1 cellular context compared by ENCODE assay signal in the genomic region with DNA sequence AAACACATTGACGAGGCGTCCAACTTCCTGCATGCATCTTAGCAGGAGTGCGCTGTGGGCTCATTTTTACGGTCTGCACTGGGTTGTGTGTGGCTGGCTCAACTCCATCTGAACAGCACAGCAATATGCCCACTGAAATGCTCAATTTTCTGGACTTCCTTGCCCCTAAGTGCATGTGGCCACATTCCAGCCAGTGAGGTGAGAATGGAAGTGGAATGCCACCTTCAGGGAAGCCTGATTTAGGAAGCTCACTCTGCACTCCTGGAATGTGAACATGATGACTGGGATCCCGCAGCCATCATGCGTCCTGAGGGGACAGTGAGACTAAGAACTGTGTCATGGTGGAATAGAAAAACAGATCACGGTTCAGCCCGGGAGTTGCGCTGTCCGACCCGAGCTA.
TF ChIP-seq lines count a peak whose summit lies in the region.

No MANE protein-coding gene starts in this region.

TF ChIP-seq in HCT116, 20 proteins besides CTCF, POLR2A, EP300 and RAD21:
- TF ChIP-seq ZBTB33 (IDR thresholded peaks at IDR 0.05; ENCODE audit: extremely low read depth, insufficient replicate concordance, low read length) (no peak), CEBPB (IDR thresholded peaks at IDR 0.05; ENCODE audit: low read depth) (no peak), TCF7L2 (IDR thresholded peaks at IDR 0.05; ENCODE audit: borderline replicate concordance, extremely low read depth, insufficient read depth, insufficient read length) (no peak), JUND (IDR thresholded peaks at IDR 0.05) (no peak), POLR2AphosphoS5 (IDR thresholded peaks at IDR 0.05; ENCODE audit: low read depth, low read length) (no peak), SIN3A (IDR thresholded peaks at IDR 0.05; ENCODE audit: low read depth) (no peak), EZH2phosphoT487 (IDR thresholded peaks at IDR 0.05; ENCODE audit: borderline replicate concordance) (no peak), ZFX (IDR thresholded peaks at IDR 0.05) (no peak), REST (IDR thresholded peaks at IDR 0.05; ENCODE audit: low read depth) (no peak), ATF3 (IDR thresholded peaks at IDR 0.05) (no peak), SP1 (IDR thresholded peaks at IDR 0.05; ENCODE audit: low read depth) (no peak), EGR1 (IDR thresholded peaks at IDR 0.05; ENCODE audit: low read depth) (no peak), ZNF274 (IDR thresholded peaks at IDR 0.05; ENCODE audit: low read depth, low read length) (no peak), FOSL1 (IDR thresholded peaks at IDR 0.05; ENCODE audit: low read depth) (no peak), MAX (IDR thresholded peaks at IDR 0.05) (no peak), YY1 (IDR thresholded peaks at IDR 0.05; ENCODE audit: extremely low read depth, insufficient replicate concordance, low read depth, low read length) (no peak), EZH2 (IDR thresholded peaks at IDR 0.05) (no peak), ELF1 (IDR thresholded peaks at IDR 0.05; ENCODE audit: borderline replicate concordance, low read depth) (no peak), CBX3 (IDR thresholded peaks at IDR 0.05; ENCODE audit: low read depth) (no peak)
